ENCODE assay signal across 1 cellular context in the genomic region with DNA sequence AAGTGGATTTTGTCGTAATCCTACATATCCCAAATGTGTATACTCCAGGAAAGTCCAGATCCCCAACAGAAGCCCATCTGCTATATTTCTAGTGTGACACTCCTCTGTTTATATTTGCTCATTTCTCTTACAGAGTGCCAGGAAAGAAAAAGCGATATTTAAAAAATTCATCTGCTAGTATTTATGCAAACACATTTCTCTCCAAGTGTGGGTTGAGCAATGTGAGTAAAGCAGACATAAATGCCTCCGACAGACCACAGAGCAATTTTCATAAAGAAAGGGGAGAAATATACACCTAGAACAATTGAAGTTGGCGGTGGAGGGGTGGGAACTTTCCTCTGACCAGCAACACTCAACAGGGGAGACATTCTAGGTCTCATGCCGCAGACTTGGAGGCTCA.
TF ChIP-seq lines count a peak whose summit lies in the region.

No MANE protein-coding gene starts in this region.

TF ChIP-seq in K562, 482 proteins besides CTCF, POLR2A, EP300 and RAD21 (continued from another document):
- TF ChIP-seq, protein P1, sequence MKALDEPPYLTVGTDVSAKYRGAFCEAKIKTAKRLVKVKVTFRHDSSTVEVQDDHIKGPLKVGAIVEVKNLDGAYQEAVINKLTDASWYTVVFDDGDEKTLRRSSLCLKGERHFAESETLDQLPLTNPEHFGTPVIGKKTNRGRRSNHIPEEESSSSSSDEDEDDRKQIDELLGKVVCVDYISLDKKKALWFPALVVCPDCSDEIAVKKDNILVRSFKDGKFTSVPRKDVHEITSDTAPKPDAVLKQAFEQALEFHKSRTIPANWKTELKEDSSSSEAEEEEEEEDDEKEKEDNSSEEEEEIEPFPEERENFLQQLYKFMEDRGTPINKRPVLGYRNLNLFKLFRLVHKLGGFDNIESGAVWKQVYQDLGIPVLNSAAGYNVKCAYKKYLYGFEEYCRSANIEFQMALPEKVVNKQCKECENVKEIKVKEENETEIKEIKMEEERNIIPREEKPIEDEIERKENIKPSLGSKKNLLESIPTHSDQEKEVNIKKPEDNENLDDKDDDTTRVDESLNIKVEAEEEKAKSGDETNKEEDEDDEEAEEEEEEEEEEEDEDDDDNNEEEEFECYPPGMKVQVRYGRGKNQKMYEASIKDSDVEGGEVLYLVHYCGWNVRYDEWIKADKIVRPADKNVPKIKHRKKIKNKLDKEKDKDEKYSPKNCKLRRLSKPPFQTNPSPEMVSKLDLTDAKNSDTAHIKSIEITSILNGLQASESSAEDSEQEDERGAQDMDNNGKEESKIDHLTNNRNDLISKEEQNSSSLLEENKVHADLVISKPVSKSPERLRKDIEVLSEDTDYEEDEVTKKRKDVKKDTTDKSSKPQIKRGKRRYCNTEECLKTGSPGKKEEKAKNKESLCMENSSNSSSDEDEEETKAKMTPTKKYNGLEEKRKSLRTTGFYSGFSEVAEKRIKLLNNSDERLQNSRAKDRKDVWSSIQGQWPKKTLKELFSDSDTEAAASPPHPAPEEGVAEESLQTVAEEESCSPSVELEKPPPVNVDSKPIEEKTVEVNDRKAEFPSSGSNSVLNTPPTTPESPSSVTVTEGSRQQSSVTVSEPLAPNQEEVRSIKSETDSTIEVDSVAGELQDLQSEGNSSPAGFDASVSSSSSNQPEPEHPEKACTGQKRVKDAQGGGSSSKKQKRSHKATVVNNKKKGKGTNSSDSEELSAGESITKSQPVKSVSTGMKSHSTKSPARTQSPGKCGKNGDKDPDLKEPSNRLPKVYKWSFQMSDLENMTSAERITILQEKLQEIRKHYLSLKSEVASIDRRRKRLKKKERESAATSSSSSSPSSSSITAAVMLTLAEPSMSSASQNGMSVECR (CRISPR knock-in tag; IDR thresholded peaks at IDR 0.05), result no peak
